In genomic region chrX:21758488-21758887, GRCh38 we compare ENCODE assay signal across 21 cellular contexts. TPM values are rescaled to one million over a fixed set of nuclear protein-coding genes. Genes with fewer than 3 reads are reported as not detected.
A peak's percentile ranks its signal among the peaks of the same experiment; 100 is the strongest.
DNase-seq lines count a peak whose midpoint lies in the region; ATAC-seq, FAIRE-seq and TF ChIP-seq lines count a peak whose summit lies in the region.
"Had no signal": no experiment of that assay in that cellular context is flagged by ENCODE, and none has a peak within 500 bp of the region (broad histone marks: within the 10 kb centered on the region; RNA-seq: fewer than 3 reads in every experiment).

No MANE protein-coding gene starts in this region.

- H3K4me3 Mint-ChIP-seq in chondrocyte (ENCODE audit: unreplicated experiment): no peak overlapping the region
- H3K4me3 Mint-ChIP-seq in naive thymus-derived CD4-positive, alpha-beta T cell: no peak overlapping the region

- no peak for TF ChIP-seq EP300 in A549 (IDR thresholded peaks at IDR 0.05)

- H3K27me3 ChIP-seq in left ventricle myocardium inferior (ENCODE audit: low read depth) (no peaks in the 10 kb centered on the region), rectal smooth muscle tissue (ENCODE audit: control insufficient read depth, insufficient read depth, low read length) (no peaks in the 10 kb centered on the region)
- H3K27me3 ChIP-seq in naive thymus-derived CD4-positive, alpha-beta T cell (ENCODE audit: control insufficient read depth in 2 of 2, insufficient read depth in 2 of 2, low read length in 2 of 2): no peaks in the 10 kb centered on the region

- intact Hi-C loops in left ventricle myocardium inferior (cut with micrococcal nuclease): no loop called here
- intact Hi-C loops in naive thymus-derived CD4-positive, alpha-beta T cell (cut with micrococcal nuclease): no loop called here

- H3K4me1 Mint-ChIP-seq in chondrocyte (ENCODE audit: low read depth): peaks cover 21% of the 10 kb centered on the region
- peaks cover 0 to 3% (median 0%) of the 10 kb centered on the region in 7 donors for H3K4me1 Mint-ChIP-seq in naive thymus-derived CD4-positive, alpha-beta T cell

- 59% methylated on average over 1 of the region's 1 CpG for WGBS in A549 (ENCODE audit: missing lambda C conversion rate)

- ATAC-seq in A549 (no peak), HG02588 (IDR thresholded peaks at IDR 0.05; ENCODE audit: unreplicated experiment) (no peak)
- no peak for ATAC-seq in naive thymus-derived CD4-positive, alpha-beta T cell

- H3K36me3 ChIP-seq in left ventricle myocardium inferior (no peaks in the 10 kb centered on the region), rectal smooth muscle tissue (ENCODE audit: control insufficient read depth, insufficient read depth, low read length) (no peaks in the 10 kb centered on the region)
- no peaks in the 10 kb centered on the region for H3K36me3 ChIP-seq in naive thymus-derived CD4-positive, alpha-beta T cell (ENCODE audit: control insufficient read depth in 2 of 3, insufficient read depth in 3 of 3, low read length in 3 of 3)
- H3K36me3 ChIP-seq: BLaER1 treated with 17β-estradiol and CSF1 and Interleukin-3, amounts not matched to agents 10 nM and 100 nM had no signal

- H3K27ac ChIP-seq in A549: no peak overlapping the region
- peak overlapping the region; percentile 87 for H3K27ac ChIP-seq in left ventricle myocardium inferior (replicated peaks)
- peak overlapping the region; percentile 47 for H3K27ac ChIP-seq in rectal smooth muscle tissue (ENCODE audit: low read depth, low read length)
- no peak overlapping the region for H3K27ac ChIP-seq in naive thymus-derived CD4-positive, alpha-beta T cell (ENCODE audit: low read depth, low read length)
- H3K27ac ChIP-seq: BLaER1 treated with 17β-estradiol and CSF1 and Interleukin-3, amounts not matched to agents 10 nM and 100 nM; GM23248; KMS-11 had no signal

- H3K36me3 Mint-ChIP-seq in chondrocyte (ENCODE audit: low read depth): no peaks in the 10 kb centered on the region
- no peaks in the 10 kb centered on the region for H3K36me3 Mint-ChIP-seq in naive thymus-derived CD4-positive, alpha-beta T cell

- no peak for TF ChIP-seq CTCF in A549 (IDR thresholded peaks at IDR 0.05)
- TF ChIP-seq CTCF in chondrocyte (IDR thresholded peaks at IDR 0.05): peak; percentile 16
- TF ChIP-seq CTCF in left ventricle myocardium inferior (IDR thresholded peaks at IDR 0.05; ENCODE audit: borderline replicate concordance): peak; percentile 22

- H3K9me3 Mint-ChIP-seq in chondrocyte (ENCODE audit: low read depth): no peaks in the 10 kb centered on the region
- peaks cover 0 to 3% (median 0%) of the 10 kb centered on the region in 11 donors for H3K9me3 Mint-ChIP-seq in naive thymus-derived CD4-positive, alpha-beta T cell

- no peak overlapping the region for H3K4me2 ChIP-seq in A549
- H3K4me2 ChIP-seq: BLaER1 treated with 17β-estradiol and CSF1 and Interleukin-3, amounts not matched to agents 10 nM and 100 nM; KMS-11 had no signal

- TF ChIP-seq POLR2A in A549 (IDR thresholded peaks at IDR 0.05; ENCODE audit: low read length): no peak

- H3K9me3 ChIP-seq in A549: no peaks in the 10 kb centered on the region
- H3K9me3 ChIP-seq in left ventricle myocardium inferior (replicated peaks): no peaks in the 10 kb centered on the region
- no peaks in the 10 kb centered on the region for H3K9me3 ChIP-seq in naive thymus-derived CD4-positive, alpha-beta T cell (ENCODE audit: control insufficient read depth in 2 of 3, low read length in 3 of 3)
- H3K9me3 ChIP-seq: BLaER1 treated with 17β-estradiol and CSF1 and Interleukin-3, amounts not matched to agents 10 nM and 100 nM had no signal

- no peak overlapping the region for H3K9ac ChIP-seq in rectal smooth muscle tissue (ENCODE audit: low read length)
- H3K9ac ChIP-seq: BLaER1 treated with 17β-estradiol and CSF1 and Interleukin-3, amounts not matched to agents 10 nM and 100 nM; GM23248; KMS-11 had no signal

- DNase-seq in A549 (ENCODE audit: low read depth in 1 of 2, low spot score in 1 of 2) (no peak), chondrocyte (ENCODE audit: low spot score) (no peak), left ventricle myocardium inferior (no peak), NCI-H146 treated with DMSO at 0.1 percent for 48 hours (lab: John Stamatoyannopoulos, UW; ENCODE audit: unreplicated experiment) (no peak), NCI-H2171 (lab: John Stamatoyannopoulos, UW) (no peak)
- DNase-seq in naive thymus-derived CD4-positive, alpha-beta T cell: no peak
- DNase-seq: DMS 273 treated with DMSO at 0.1 percent for 48 hours, GDM1, GM23248, NCI-H1092, NCI-H146, NCI-H2081 treated with DMSO at 0.1 percent for 48 hours, NCI-H2227 treated with DMSO at 0.1 percent for 48 hours, NCI-H524 had no signal

- TF ChIP-seq RAD21 in A549 (conservative IDR thresholded peaks at IDR 0.05 in 1 of 2, IDR thresholded peaks at IDR 0.05 in 1 of 2): no peak

- no peak overlapping the region for H3K27ac Mint-ChIP-seq in chondrocyte (ENCODE audit: unreplicated experiment)
- no peak overlapping the region for H3K27ac Mint-ChIP-seq in naive thymus-derived CD4-positive, alpha-beta T cell

- POLR2A ChIA-PET in A549 (lab: Yijun Ruan, JAX): no interaction called here
- POLR2A ChIA-PET in naive thymus-derived CD4-positive, alpha-beta T cell (lab: Charles Lee): no interaction called here

- H3K4me3 ChIP-seq in A549: no peak overlapping the region
- H3K4me3 ChIP-seq in left ventricle myocardium inferior: no peak overlapping the region
- peak overlapping the region; percentile 8 for H3K4me3 ChIP-seq in rectal smooth muscle tissue (ENCODE audit: low read length)
- H3K4me3 ChIP-seq in naive thymus-derived CD4-positive, alpha-beta T cell (ENCODE audit: low read length): no peak overlapping the region
- H3K4me3 ChIP-seq: BLaER1 treated with 17β-estradiol and CSF1 and Interleukin-3, amounts not matched to agents 10 nM and 100 nM; GM23248 had no signal

- no peaks in the 10 kb centered on the region for H3K4me1 ChIP-seq in A549
- no peaks in the 10 kb centered on the region for H3K4me1 ChIP-seq in left ventricle myocardium inferior
- no peaks in the 10 kb centered on the region for H3K4me1 ChIP-seq in rectal smooth muscle tissue (ENCODE audit: control insufficient read depth, insufficient read depth, low read length)
- no peaks in the 10 kb centered on the region for H3K4me1 ChIP-seq in naive thymus-derived CD4-positive, alpha-beta T cell (ENCODE audit: control insufficient read depth in 2 of 2, insufficient read depth in 2 of 2, low read length in 2 of 2)
- H3K4me1 ChIP-seq: BLaER1 treated with 17β-estradiol and CSF1 and Interleukin-3, amounts not matched to agents 10 nM and 100 nM had no signal

- CTCF ChIA-PET in A549 (lab: Yijun Ruan, JAX): interaction anchor here (0.9 to 2.0 kb wide), 2 partner anchors 12 to 13 kb away, joined by 3 to 6 read pairs; no protein-coding TSS in a partner anchor
- CTCF ChIA-PET in naive thymus-derived CD4-positive, alpha-beta T cell (lab: Charles Lee): no interaction called here

- no peaks in the 10 kb centered on the region for H3K27me3 Mint-ChIP-seq in chondrocyte (ENCODE audit: low read depth)
- no peaks in the 10 kb centered on the region for H3K27me3 Mint-ChIP-seq in naive thymus-derived CD4-positive, alpha-beta T cell

- peak; percentile 77 for FAIRE-seq in A549 (lab: Jason Lieb, UNC)
- FAIRE-seq: GM12891, GM18507 had no signal

TF ChIP-seq in A549, 52 proteins besides CTCF, POLR2A, EP300 and RAD21:
- TF ChIP-seq USF2 (IDR thresholded peaks at IDR 0.05) (no peak), EHF (CRISPR knock-in tag; IDR thresholded peaks at IDR 0.05) (no peak), EHMT2 (IDR thresholded peaks at IDR 0.05; ENCODE audit: low read depth) (no peak), KDM5A (IDR thresholded peaks at IDR 0.05) (no peak), SREBF2 (IDR thresholded peaks at IDR 0.05) (no peak), POLR2AphosphoS2 (conservative IDR thresholded peaks at IDR 0.05; ENCODE audit: low read length) (no peak), TP53 (CRISPR knock-in tag; IDR thresholded peaks at IDR 0.05) (no peak), ZNF302 (CRISPR knock-in tag; IDR thresholded peaks at IDR 0.05) (no peak), FOSL2 (IDR thresholded peaks at IDR 0.05) (no peak), FOSL2 (CRISPR knock-in tag; IDR thresholded peaks at IDR 0.05) (no peak), NFE2L2 (conservative IDR thresholded peaks at IDR 0.05; ENCODE audit: low read length) (no peak), SMC3 (IDR thresholded peaks at IDR 0.05) (no peak), RARB (CRISPR knock-in tag; IDR thresholded peaks at IDR 0.05) (no peak), MAFK (IDR thresholded peaks at IDR 0.05; ENCODE audit: partially characterized antibody) (no peak), ESRRA (IDR thresholded peaks at IDR 0.05; ENCODE audit: borderline replicate concordance, low read length) (no peak)

RNA-seq across cellular contexts. Expression of gene SMPX, which starts 0.6 kb away (rescaled TPM):
- polyA plus RNA-seq in A549 (2011; rRNA removed) (0.23 TPM in 1 of 2 replicates, not detected in the other), A549 (2017; fragmentation: RNase III; extraction: RNeasy Plus Mini Kit Qiagen cat#74134 plus additional on column Dnase treatment) (0.13 TPM in 1 of 3 replicates, not detected in the others)
- polyA plus RNA-seq in A549 (2012; cell fraction: cytosol; rRNA removed): not detected in 2 replicates
- not detected in 2 replicates for polyA plus RNA-seq in A549 (2012; cell fraction: nucleus; rRNA removed)
- polyA minus RNA-seq in A549 (2011; rRNA and poly(A)+ RNA removed): not detected in 2 replicates
- total RNA-seq in chondrocyte (0.57 to 1.5 TPM in 2 of 3 replicates, not detected in the other), left ventricle myocardium inferior (726 TPM)
- not detected for total RNA-seq in naive thymus-derived CD4-positive, alpha-beta T cell
- polyA plus RNA-seq in naive thymus-derived CD4-positive, alpha-beta T cell: not detected
- total RNA-seq: A172, GM23248 had no signal
- polyA plus RNA-seq: GM23248 had no signal

Comparison
In these comparisons a context has a peak if more than half of its experiments do, and no peak if none do; other contexts are left out.
1. H3K27ac ChIP-seq: peak in left ventricle myocardium inferior (single experiment) and rectal smooth muscle tissue (single experiment); none in A549 (0 of 2) and naive thymus-derived CD4-positive, alpha-beta T cell (single experiment).
2. RNA of gene SMPX, which starts 0.6 kb away (total RNA-seq): 726 TPM in left ventricle myocardium inferior (single experiment); 0.57 to 1.5 TPM in chondrocyte and not detected in naive thymus-derived CD4-positive, alpha-beta T cell; every median in the first group is over 100 times any median in the second.